ENCODE assay signal across 8 cellular contexts in genomic region chr11:6655790-6656580, GRCh38. TPM values are rescaled to one million over a fixed set of nuclear protein-coding genes. Genes with fewer than 3 reads are reported as not detected.
DNase-seq lines count a peak whose midpoint lies in the region; ATAC-seq and TF ChIP-seq lines count a peak whose summit lies in the region.

Gene DCHS1, minus strand, starts transcription at chr11:6655809. Its CDS starts 14,196 bp downstream, at chr11:6641613.

- CTCF ChIA-PET in activated CD8-positive, alpha-beta T cell treated with anti-CD3 and anti-CD28 coated beads for 36 hours (lab: Charles Lee), result no interaction called here

- intact Hi-C loops in activated CD8-positive, alpha-beta T cell treated with anti-CD3 and anti-CD28 coated beads for 36 hours (cut with micrococcal nuclease), result loop anchor here (10.0 kb wide), 1 partner anchor 51 kb away; the partner anchor contains the start of genes ILK and RRP8
- intact Hi-C loops in left ventricle myocardium inferior (cut with micrococcal nuclease), result no loop called here

- H3K4me1 ChIP-seq in left ventricle myocardium inferior, result peaks cover 53% of the 10 kb centered on the region
- peaks cover 9% of the 10 kb centered on the region for H3K4me1 ChIP-seq in rectal smooth muscle tissue (ENCODE audit: control insufficient read depth, insufficient read depth, low read length)

- H3K9ac ChIP-seq in rectal smooth muscle tissue (ENCODE audit: low read length), result peak within 1 kb of the TSS; percentile 80

- no peaks in the 10 kb centered on the region for H3K9me3 ChIP-seq in left ventricle myocardium inferior (replicated peaks)

- peak within 1 kb of the TSS; percentile 68 for H3K4me3 ChIP-seq in left ventricle myocardium inferior
- peak within 1 kb of the TSS; percentile 73 for H3K4me3 ChIP-seq in rectal smooth muscle tissue (ENCODE audit: low read length)

- H3K9me3 Mint-ChIP-seq in activated CD8-positive, alpha-beta T cell treated with anti-CD3 and anti-CD28 coated beads for 36 hours, result no peaks in the 10 kb centered on the region

- H3K4me3 Mint-ChIP-seq in activated CD8-positive, alpha-beta T cell treated with anti-CD3 and anti-CD28 coated beads for 36 hours, result peak within 1 kb of the TSS; percentile 46

- no peak within 1 kb of the TSS for H3K27ac Mint-ChIP-seq in activated CD8-positive, alpha-beta T cell treated with anti-CD3 and anti-CD28 coated beads for 36 hours

- no peaks in the 10 kb centered on the region for H3K27me3 ChIP-seq in left ventricle myocardium inferior (ENCODE audit: low read depth)
- peaks cover 4% of the 10 kb centered on the region for H3K27me3 ChIP-seq in rectal smooth muscle tissue (ENCODE audit: control insufficient read depth, insufficient read depth, low read length)

- H3K36me3 ChIP-seq in left ventricle myocardium inferior (no peaks in the 10 kb centered on the region), rectal smooth muscle tissue (ENCODE audit: control insufficient read depth, insufficient read depth, low read length) (no peaks in the 10 kb centered on the region)

- no peaks in the 10 kb centered on the region for H3K36me3 Mint-ChIP-seq in activated CD8-positive, alpha-beta T cell treated with anti-CD3 and anti-CD28 coated beads for 36 hours (ENCODE audit: low read depth)

- POLR2A ChIA-PET in activated CD8-positive, alpha-beta T cell treated with anti-CD3 and anti-CD28 coated beads for 36 hours (lab: Charles Lee), result interaction anchor here (1.2 to 1.5 kb wide), 4 partner anchors 11 to 37 kb away, joined by 3 to 4 read pairs (median 4); partner anchors contain the start of gene TPP1

- H3K27ac ChIP-seq in left ventricle myocardium inferior (replicated peaks) (peak within 1 kb of the TSS; percentile 87), rectal smooth muscle tissue (ENCODE audit: low read depth, low read length) (peak within 1 kb of the TSS; percentile 85)

- peaks cover 5% of the 10 kb centered on the region for H3K4me1 Mint-ChIP-seq in activated CD8-positive, alpha-beta T cell treated with anti-CD3 and anti-CD28 coated beads for 36 hours (ENCODE audit: low read depth)

- TF ChIP-seq CTCF in activated CD8-positive, alpha-beta T cell treated with anti-CD3 and anti-CD28 coated beads for 36 hours (IDR thresholded peaks at IDR 0.05), result no peak
- TF ChIP-seq CTCF in left ventricle myocardium inferior (IDR thresholded peaks at IDR 0.05; ENCODE audit: borderline replicate concordance) (no peak), GM20000 (IDR thresholded peaks at IDR 0.05; ENCODE audit: extremely low read depth, missing control alignments) (no peak)

- ATAC-seq in activated CD8-positive, alpha-beta T cell treated with anti-CD3 and anti-CD28 coated beads for 36 hours, result no peak
- ATAC-seq in GM21367 (IDR thresholded peaks at IDR 0.05; ENCODE audit: unreplicated experiment), result no peak

- H3K27me3 Mint-ChIP-seq in activated CD8-positive, alpha-beta T cell treated with anti-CD3 and anti-CD28 coated beads for 36 hours, result peaks cover 9% of the 10 kb centered on the region

- DNase-seq in NCI-H1417 (lab: John Stamatoyannopoulos, UW) (peak in 2 of 3 experiments; percentile 46 to 54), NCI-H1417 treated with DMSO at 0.1 percent for 48 hours (lab: John Stamatoyannopoulos, UW) (no peak), left ventricle myocardium inferior (no peak), GM20000 (ENCODE audit: low spot score) (no peak), NCI-H1694 treated with DMSO at 0.1 percent for 48 hours (lab: John Stamatoyannopoulos, UW) (no peak)
- no peak for DNase-seq in activated CD8-positive, alpha-beta T cell treated with anti-CD3 and anti-CD28 coated beads for 36 hours

RNA-seq across cellular contexts. Expression of gene DCHS1, which starts in this region (rescaled TPM):
- 1 to 10 TPM; 1.6 TPM for total RNA-seq in activated CD8-positive, alpha-beta T cell treated with anti-CD3 and anti-CD28 coated beads for 36 hours
- 9.5 TPM for total RNA-seq in left ventricle myocardium inferior

Comparison
In these comparisons a context has a peak if more than half of its experiments do, and no peak if none do; other contexts are left out.
1. DNase-seq: peak in NCI-H1417 (2 of 3); none in NCI-H1417 treated with DMSO at 0.1 percent for 48 hours (single experiment), activated CD8-positive, alpha-beta T cell treated with anti-CD3 and anti-CD28 coated beads for 36 hours (single experiment), left ventricle myocardium inferior (single experiment), GM20000 (single experiment) and NCI-H1694 treated with DMSO at 0.1 percent for 48 hours (single experiment).